ENCODE assay signal across 18 cellular contexts in genomic region chr17:61235001-61235820, GRCh38.
DNase-seq lines count a peak whose midpoint lies in the region; ATAC-seq, FAIRE-seq and TF ChIP-seq lines count a peak whose summit lies in the region.
"Had no signal": no experiment of that assay in that cellular context is flagged by ENCODE, and none has a peak within 500 bp of the region (broad histone marks: within the 10 kb centered on the region; RNA-seq: fewer than 3 reads in every experiment).

No MANE protein-coding gene starts in this region.

- no peak overlapping the region for H2AFZ ChIP-seq in neural progenitor cell (replicated peaks)

- H3K27ac ChIP-seq in A549 (no peak overlapping the region), endodermal cell (ENCODE audit: low read depth, low read length) (no peak overlapping the region), neural progenitor cell (no peak overlapping the region)
- no peak overlapping the region for H3K27ac ChIP-seq in CD4-positive, alpha-beta memory T cell (ENCODE audit: low read depth, low read length)
- H3K27ac ChIP-seq: breast epithelium, upper lobe of left lung had no signal

- H3K9ac ChIP-seq in endodermal cell (ENCODE audit: extremely low read depth, low read length, poor library complexity, severe bottlenecking) (no peak overlapping the region), neural progenitor cell (no peak overlapping the region)

- no peak for TF ChIP-seq RAD21 in A549 (conservative IDR thresholded peaks at IDR 0.05 in 1 of 2, IDR thresholded peaks at IDR 0.05 in 1 of 2)

- no peak for FAIRE-seq in A549 (lab: Jason Lieb, UNC)

- H3K4me2 ChIP-seq in A549, result peak overlapping the region; percentile 15; the same call in 2 of the 3 replicates
- H3K4me2 ChIP-seq in neural progenitor cell, result peak overlapping the region; percentile 11

- H3K79me2 ChIP-seq in neural progenitor cell (ENCODE audit: low read depth), result no peaks in the 10 kb centered on the region

- no peak for TF ChIP-seq EP300 in A549 (IDR thresholded peaks at IDR 0.05)

- peaks cover 18% of the 10 kb centered on the region for H3K4me1 ChIP-seq in A549
- peaks cover 15% of the 10 kb centered on the region for H3K4me1 ChIP-seq in endodermal cell (ENCODE audit: control insufficient read depth, insufficient read depth, low read length)
- H3K4me1 ChIP-seq in neural progenitor cell, result peaks cover 33% of the 10 kb centered on the region
- H3K4me1 ChIP-seq in CD4-positive, alpha-beta memory T cell (ENCODE audit: insufficient read depth, low read length), result no peaks in the 10 kb centered on the region
- H3K4me1 ChIP-seq: breast epithelium had no signal

- POLR2A ChIA-PET in A549 (lab: Yijun Ruan, JAX), result interaction anchor here (0.7 kb wide), 1 partner anchor 158 kb away, joined by 4 read pairs; no protein-coding TSS in a partner anchor
- POLR2A ChIA-PET in CD4-positive, alpha-beta memory T cell (lab: Charles Lee; ENCODE audit: partially characterized antibody), result no interaction called here

- no peak for DNase-seq in A549 (ENCODE audit: low read depth in 1 of 2, low spot score in 1 of 2)
- peak; percentile 99 for DNase-seq in NCI-H524 treated with DMSO at 0.1 percent for 48 hours (lab: John Stamatoyannopoulos, UW)
- DNase-seq in endodermal cell, result peak; percentile 72
- no peak for DNase-seq in neural progenitor cell (ENCODE audit: low spot score)
- DNase-seq in NCI-H774 (lab: John Stamatoyannopoulos, UW), result no peak
- DNase-seq in CD4-positive, alpha-beta memory T cell, result no peak
- DNase-seq: activated CD4-positive, alpha-beta T cell treated with anti-CD3 and anti-CD28 coated beads for 36 hours; COR-L47; effector CD8-positive, alpha-beta T cell; GF-D8; KBM-7; NCI-H1048 had no signal

- peaks cover 4% of the 10 kb centered on the region; the same call in 1 of the 3 replicates for H3K9me3 ChIP-seq in A549
- H3K9me3 ChIP-seq in endodermal cell (ENCODE audit: control insufficient read depth, low read length), result peaks cover 6% of the 10 kb centered on the region
- H3K9me3 ChIP-seq in neural progenitor cell (ENCODE audit: low read depth), result no peaks in the 10 kb centered on the region
- H3K9me3 ChIP-seq in CD4-positive, alpha-beta memory T cell (ENCODE audit: control insufficient read depth in 1 of 2, low read length in 2 of 2), result no peaks in the 10 kb centered on the region
- H3K9me3 ChIP-seq: breast epithelium, upper lobe of left lung had no signal

- peaks cover 38% of the 10 kb centered on the region for H3K4me1 Mint-ChIP-seq in endodermal cell
- peaks cover 20% of the 10 kb centered on the region for H3K4me1 Mint-ChIP-seq in neural progenitor cell
- H3K4me1 Mint-ChIP-seq in CD4-positive, alpha-beta memory T cell, result peaks cover 6 to 12% (median 8%) of the 10 kb centered on the region in 4 donors

- H3K4me3 Mint-ChIP-seq in endodermal cell (no peak overlapping the region), neural progenitor cell (no peak overlapping the region)
- no peak overlapping the region for H3K4me3 Mint-ChIP-seq in CD4-positive, alpha-beta memory T cell
- H3K4me3 Mint-ChIP-seq: activated CD4-positive, alpha-beta T cell treated with anti-CD3 and anti-CD28 coated beads for 36 hours; activated naive CD4-positive, alpha-beta T cell treated with anti-CD3 and anti-CD28 coated beads, Interleukin-2, amount 50 U/mL, for 24 hours; T-helper 2 cell treated with Interferon-gamma antibody and Interleukin-4, amounts not matched to agents 5 μg/mL and 100 μg/mL, for 36 hours had no signal

- H3K27me3 Mint-ChIP-seq in endodermal cell (ENCODE audit: insufficient read depth) (peaks cover 44% of the 10 kb centered on the region), neural progenitor cell (ENCODE audit: insufficient read depth, low read depth) (no peaks in the 10 kb centered on the region)
- H3K27me3 Mint-ChIP-seq in CD4-positive, alpha-beta memory T cell, result no peaks in the 10 kb centered on the region
- H3K27me3 Mint-ChIP-seq: activated CD4-positive, alpha-beta T cell treated with anti-CD3 and anti-CD28 coated beads for 36 hours; activated naive CD4-positive, alpha-beta T cell treated with anti-CD3 and anti-CD28 coated beads, Interleukin-2, amount 50 U/mL, for 24 hours had no signal

- H3K27ac Mint-ChIP-seq in endodermal cell (no peak overlapping the region), neural progenitor cell (no peak overlapping the region)
- H3K27ac Mint-ChIP-seq in CD4-positive, alpha-beta memory T cell, result peak overlapping the region in 1 of 7 donors; percentile 31
- H3K27ac Mint-ChIP-seq: activated CD4-positive, alpha-beta T cell treated with anti-CD3 and anti-CD28 coated beads for 36 hours; activated naive CD4-positive, alpha-beta T cell treated with anti-CD3 and anti-CD28 coated beads, Interleukin-2, amount 50 U/mL, for 24 hours; T-helper 2 cell treated with Interferon-gamma antibody and Interleukin-4, amounts not matched to agents 5 μg/mL and 100 μg/mL, for 36 hours had no signal

- peaks cover 7% of the 10 kb centered on the region for H4K20me1 ChIP-seq in neural progenitor cell (ENCODE audit: low read depth)

- TF ChIP-seq CTCF in A549 (IDR thresholded peaks at IDR 0.05), result no peak
- TF ChIP-seq CTCF in endodermal cell (conservative IDR thresholded peaks at IDR 0.05), result no peak
- TF ChIP-seq CTCF in neural progenitor cell (IDR thresholded peaks at IDR 0.05), result no peak

- no peaks in the 10 kb centered on the region for H3K9me3 Mint-ChIP-seq in endodermal cell
- no peaks in the 10 kb centered on the region for H3K9me3 Mint-ChIP-seq in neural progenitor cell
- H3K9me3 Mint-ChIP-seq in CD4-positive, alpha-beta memory T cell, result no peaks in the 10 kb centered on the region
- H3K9me3 Mint-ChIP-seq: activated naive CD4-positive, alpha-beta T cell treated with anti-CD3 and anti-CD28 coated beads, Interleukin-2, amount 50 U/mL, for 24 hours; T-helper 2 cell treated with Interferon-gamma antibody and Interleukin-4, amounts not matched to agents 5 μg/mL and 100 μg/mL, for 36 hours had no signal

- intact Hi-C loops in CD4-positive, alpha-beta memory T cell (cut with micrococcal nuclease), result no loop called here

- CTCF ChIA-PET in A549 (lab: Yijun Ruan, JAX), result interaction anchor here (0.6 to 3.2 kb wide), 6 partner anchors 9 to 154 kb away, joined by 3 to 10 read pairs (median 4); no protein-coding TSS in a partner anchor
- CTCF ChIA-PET in CD4-positive, alpha-beta memory T cell (lab: Charles Lee; ENCODE audit: partially characterized antibody), result no interaction called here

- H3K4me3 ChIP-seq in A549 (no peak overlapping the region), endodermal cell (ENCODE audit: low read length) (no peak overlapping the region), neural progenitor cell (no peak overlapping the region)
- H3K4me3 ChIP-seq in CD4-positive, alpha-beta memory T cell (ENCODE audit: low read length in 2 of 2), result no peak overlapping the region
- H3K4me3 ChIP-seq: breast epithelium, upper lobe of left lung had no signal

- H3K36me3 Mint-ChIP-seq in endodermal cell (ENCODE audit: low read depth) (peaks cover 3% of the 10 kb centered on the region), neural progenitor cell (no peaks in the 10 kb centered on the region)
- peaks cover 0 to 4% of the 10 kb centered on the region in 2 donors for H3K36me3 Mint-ChIP-seq in CD4-positive, alpha-beta memory T cell

- H3K36me3 ChIP-seq in endodermal cell (ENCODE audit: control insufficient read depth, insufficient read depth, low read length), result no peaks in the 10 kb centered on the region
- H3K36me3 ChIP-seq in neural progenitor cell, result no peaks in the 10 kb centered on the region
- no peaks in the 10 kb centered on the region for H3K36me3 ChIP-seq in CD4-positive, alpha-beta memory T cell (ENCODE audit: insufficient read depth, low read length)
- H3K36me3 ChIP-seq: breast epithelium, upper lobe of left lung had no signal

- H3F3A ChIP-seq in neural progenitor cell (ENCODE audit: low read depth), result peaks cover 7% of the 10 kb centered on the region

- ATAC-seq in A549 (0 out of 6 replicates have a peak, but pooled peaks of 1 of the 2 experiments have one; percentile 21), GM18511 (IDR thresholded peaks at IDR 0.05; ENCODE audit: unreplicated experiment) (no peak), HG03139 (IDR thresholded peaks at IDR 0.05; ENCODE audit: unreplicated experiment) (no peak)
- ATAC-seq: activated CD4-positive, alpha-beta T cell treated with anti-CD3 and anti-CD28 coated beads for 36 hours had no signal

- H3K27me3 ChIP-seq in endodermal cell (ENCODE audit: control insufficient read depth, insufficient read depth, low read length, poor library complexity, severe bottlenecking), result peaks cover 25% of the 10 kb centered on the region
- H3K27me3 ChIP-seq in neural progenitor cell, result no peaks in the 10 kb centered on the region
- no peaks in the 10 kb centered on the region for H3K27me3 ChIP-seq in CD4-positive, alpha-beta memory T cell (ENCODE audit: insufficient read depth, low read length)
- H3K27me3 ChIP-seq: breast epithelium, upper lobe of left lung had no signal

- WGBS in A549 (ENCODE audit: missing lambda C conversion rate), result 76% methylated on average over 15 of the region's 15 CpGs
- 75 to 85% methylated on average over 9 to 15 of the region's 15 CpGs for WGBS in endodermal cell (ENCODE audit: insufficient coverage in 1 of 2, insufficient read length in 1 of 2), 2 experiments

- TF ChIP-seq POLR2A in A549 (IDR thresholded peaks at IDR 0.05; ENCODE audit: low read length), result no peak

TF ChIP-seq in A549, 52 proteins besides CTCF, POLR2A, EP300 and RAD21 (continues in another document):
- TF ChIP-seq HOXA7 (CRISPR knock-in tag; IDR thresholded peaks at IDR 0.05) (no peak), FOSL2 (IDR thresholded peaks at IDR 0.05) (no peak), FOSL2 (CRISPR knock-in tag; IDR thresholded peaks at IDR 0.05) (no peak), GATA3 (IDR thresholded peaks at IDR 0.05; ENCODE audit: borderline replicate concordance) (no peak), RNF2 (IDR thresholded peaks at IDR 0.05; ENCODE audit: borderline replicate concordance, low read depth) (no peak), MYC (IDR thresholded peaks at IDR 0.05; ENCODE audit: borderline replicate concordance, low read length) (no peak), KDM1A (IDR thresholded peaks at IDR 0.05; ENCODE audit: low read depth) (no peak), FOSB (CRISPR knock-in tag; IDR thresholded peaks at IDR 0.05) (no peak)
- TF ChIP-seq, protein P1, sequence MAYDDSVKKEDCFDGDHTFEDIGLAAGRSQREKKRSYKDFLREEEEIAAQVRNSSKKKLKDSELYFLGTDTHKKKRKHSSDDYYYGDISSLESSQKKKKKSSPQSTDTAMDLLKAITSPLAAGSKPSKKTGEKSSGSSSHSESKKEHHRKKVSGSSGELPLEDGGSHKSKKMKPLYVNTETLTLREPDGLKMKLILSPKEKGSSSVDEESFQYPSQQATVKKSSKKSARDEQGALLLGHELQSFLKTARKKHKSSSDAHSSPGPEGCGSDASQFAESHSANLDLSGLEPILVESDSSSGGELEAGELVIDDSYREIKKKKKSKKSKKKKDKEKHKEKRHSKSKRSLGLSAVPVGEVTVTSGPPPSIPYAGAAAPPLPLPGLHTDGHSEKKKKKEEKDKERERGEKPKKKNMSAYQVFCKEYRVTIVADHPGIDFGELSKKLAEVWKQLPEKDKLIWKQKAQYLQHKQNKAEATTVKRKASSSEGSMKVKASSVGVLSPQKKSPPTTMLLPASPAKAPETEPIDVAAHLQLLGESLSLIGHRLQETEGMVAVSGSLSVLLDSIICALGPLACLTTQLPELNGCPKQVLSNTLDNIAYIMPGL (CRISPR knock-in tag; IDR thresholded peaks at IDR 0.05; ENCODE audit: borderline replicate concordance), result no peak

Comparison
In these comparisons a context has a peak if more than half of its experiments do, and no peak if none do; other contexts are left out.
1. DNase-seq: peak in NCI-H524 treated with DMSO at 0.1 percent for 48 hours (single experiment) and endodermal cell (single experiment); none in A549 (0 of 2), neural progenitor cell (single experiment), NCI-H774 (single experiment) and CD4-positive, alpha-beta memory T cell (0 of 5).